ENCODE assay signal across 1 cellular context in the genomic region with DNA sequence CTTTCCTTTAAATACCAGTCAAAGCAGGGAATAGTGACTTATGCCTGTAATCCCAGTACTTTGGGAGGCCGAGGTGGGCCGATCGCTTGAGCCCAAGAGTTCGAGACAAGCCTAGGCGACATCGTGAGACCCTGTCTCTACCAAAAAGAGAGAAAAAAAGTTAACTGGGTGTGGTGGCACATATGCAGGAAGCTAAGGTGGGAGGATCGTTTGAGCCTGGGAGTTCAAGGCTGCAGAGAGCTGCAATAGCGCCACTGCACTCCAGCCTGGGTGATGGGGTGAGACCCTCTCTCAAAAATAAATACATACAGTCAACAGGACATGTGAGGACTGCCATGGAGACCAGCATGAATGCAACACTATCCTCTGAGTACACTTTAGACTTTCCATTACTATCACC.
TF ChIP-seq lines count a peak whose summit lies in the region.

No MANE protein-coding gene starts in this region.

TF ChIP-seq in HepG2, 621 proteins besides CTCF, POLR2A, EP300 and RAD21:
- TF ChIP-seq, protein P1, sequence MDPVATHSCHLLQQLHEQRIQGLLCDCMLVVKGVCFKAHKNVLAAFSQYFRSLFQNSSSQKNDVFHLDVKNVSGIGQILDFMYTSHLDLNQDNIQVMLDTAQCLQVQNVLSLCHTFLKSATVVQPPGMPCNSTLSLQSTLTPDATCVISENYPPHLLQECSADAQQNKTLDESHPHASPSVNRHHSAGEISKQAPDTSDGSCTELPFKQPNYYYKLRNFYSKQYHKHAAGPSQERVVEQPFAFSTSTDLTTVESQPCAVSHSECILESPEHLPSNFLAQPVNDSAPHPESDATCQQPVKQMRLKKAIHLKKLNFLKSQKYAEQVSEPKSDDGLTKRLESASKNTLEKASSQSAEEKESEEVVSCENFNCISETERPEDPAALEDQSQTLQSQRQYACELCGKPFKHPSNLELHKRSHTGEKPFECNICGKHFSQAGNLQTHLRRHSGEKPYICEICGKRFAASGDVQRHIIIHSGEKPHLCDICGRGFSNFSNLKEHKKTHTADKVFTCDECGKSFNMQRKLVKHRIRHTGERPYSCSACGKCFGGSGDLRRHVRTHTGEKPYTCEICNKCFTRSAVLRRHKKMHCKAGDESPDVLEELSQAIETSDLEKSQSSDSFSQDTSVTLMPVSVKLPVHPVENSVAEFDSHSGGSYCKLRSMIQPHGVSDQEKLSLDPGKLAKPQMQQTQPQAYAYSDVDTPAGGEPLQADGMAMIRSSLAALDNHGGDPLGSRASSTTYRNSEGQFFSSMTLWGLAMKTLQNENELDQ (CRISPR knock-in tag; IDR thresholded peaks at IDR 0.05; ENCODE audit: borderline replicate concordance), result no peak
- TF ChIP-seq, protein P2, sequence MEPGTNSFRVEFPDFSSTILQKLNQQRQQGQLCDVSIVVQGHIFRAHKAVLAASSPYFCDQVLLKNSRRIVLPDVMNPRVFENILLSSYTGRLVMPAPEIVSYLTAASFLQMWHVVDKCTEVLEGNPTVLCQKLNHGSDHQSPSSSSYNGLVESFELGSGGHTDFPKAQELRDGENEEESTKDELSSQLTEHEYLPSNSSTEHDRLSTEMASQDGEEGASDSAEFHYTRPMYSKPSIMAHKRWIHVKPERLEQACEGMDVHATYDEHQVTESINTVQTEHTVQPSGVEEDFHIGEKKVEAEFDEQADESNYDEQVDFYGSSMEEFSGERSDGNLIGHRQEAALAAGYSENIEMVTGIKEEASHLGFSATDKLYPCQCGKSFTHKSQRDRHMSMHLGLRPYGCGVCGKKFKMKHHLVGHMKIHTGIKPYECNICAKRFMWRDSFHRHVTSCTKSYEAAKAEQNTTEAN (CRISPR knock-in tag; conservative IDR thresholded peaks at IDR 0.05), result no peak
- TF ChIP-seq ZFX (CRISPR knock-in tag; IDR thresholded peaks at IDR 0.05; ENCODE audit: low read depth), result no peak
- TF ChIP-seq, protein P3, sequence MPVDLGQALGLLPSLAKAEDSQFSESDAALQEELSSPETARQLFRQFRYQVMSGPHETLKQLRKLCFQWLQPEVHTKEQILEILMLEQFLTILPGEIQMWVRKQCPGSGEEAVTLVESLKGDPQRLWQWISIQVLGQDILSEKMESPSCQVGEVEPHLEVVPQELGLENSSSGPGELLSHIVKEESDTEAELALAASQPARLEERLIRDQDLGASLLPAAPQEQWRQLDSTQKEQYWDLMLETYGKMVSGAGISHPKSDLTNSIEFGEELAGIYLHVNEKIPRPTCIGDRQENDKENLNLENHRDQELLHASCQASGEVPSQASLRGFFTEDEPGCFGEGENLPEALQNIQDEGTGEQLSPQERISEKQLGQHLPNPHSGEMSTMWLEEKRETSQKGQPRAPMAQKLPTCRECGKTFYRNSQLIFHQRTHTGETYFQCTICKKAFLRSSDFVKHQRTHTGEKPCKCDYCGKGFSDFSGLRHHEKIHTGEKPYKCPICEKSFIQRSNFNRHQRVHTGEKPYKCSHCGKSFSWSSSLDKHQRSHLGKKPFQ (CRISPR knock-in tag; IDR thresholded peaks at IDR 0.05; ENCODE audit: insufficient replicate concordance), result no peak
- TF ChIP-seq ZNF569 (CRISPR knock-in tag; IDR thresholded peaks at IDR 0.05; ENCODE audit: borderline replicate concordance), result no peak
- no peak for TF ChIP-seq ZNF572 (CRISPR knock-in tag; IDR thresholded peaks at IDR 0.05)
- TF ChIP-seq SAP130 (CRISPR knock-in tag; IDR thresholded peaks at IDR 0.05; ENCODE audit: low read depth), result 0 out of 2 replicates have a peak, but pooled peaks have one; percentile 2
- no peak for TF ChIP-seq KAT7 (CRISPR knock-in tag; IDR thresholded peaks at IDR 0.05; ENCODE audit: borderline replicate concordance)
- no peak for TF ChIP-seq SIX4 (CRISPR knock-in tag; IDR thresholded peaks at IDR 0.05)
- no peak for TF ChIP-seq RBFOX2 (IDR thresholded peaks at IDR 0.05; ENCODE audit: low read depth, low read length)
- no peak for TF ChIP-seq EEA1 (CRISPR knock-in tag; IDR thresholded peaks at IDR 0.05; ENCODE audit: borderline replicate concordance)
- TF ChIP-seq KLF15 (CRISPR knock-in tag; IDR thresholded peaks at IDR 0.05; ENCODE audit: borderline replicate concordance), result no peak
- TF ChIP-seq REPIN1 (CRISPR knock-in tag; IDR thresholded peaks at IDR 0.05; ENCODE audit: borderline replicate concordance, low read depth), result no peak
- TF ChIP-seq HNF4A (CRISPR knock-in tag; IDR thresholded peaks at IDR 0.05), result 0 out of 2 replicates have a peak, but pooled peaks have one; percentile 8
- 0 out of 2 replicates have a peak, but pooled peaks have one; percentile 43 for TF ChIP-seq HDAC1 (CRISPR knock-in tag; IDR thresholded peaks at IDR 0.05)
- no peak for TF ChIP-seq PRPF4 (IDR thresholded peaks at IDR 0.05; ENCODE audit: low read depth, low read length, poor library complexity, severe bottlenecking)
- peak; percentile 90 for TF ChIP-seq ZBTB7A (CRISPR knock-in tag; IDR thresholded peaks at IDR 0.05)
- TF ChIP-seq SRSF1 (optimal IDR thresholded peaks at IDR 0.05; ENCODE audit: low read depth, low read length), result no peak
- TF ChIP-seq GABPA (IDR thresholded peaks at IDR 0.05; ENCODE audit: low read depth, low read length), result no peak
- no peak for TF ChIP-seq GABPA (CRISPR knock-in tag; IDR thresholded peaks at IDR 0.05; ENCODE audit: low read depth)
- TF ChIP-seq, protein P4, sequence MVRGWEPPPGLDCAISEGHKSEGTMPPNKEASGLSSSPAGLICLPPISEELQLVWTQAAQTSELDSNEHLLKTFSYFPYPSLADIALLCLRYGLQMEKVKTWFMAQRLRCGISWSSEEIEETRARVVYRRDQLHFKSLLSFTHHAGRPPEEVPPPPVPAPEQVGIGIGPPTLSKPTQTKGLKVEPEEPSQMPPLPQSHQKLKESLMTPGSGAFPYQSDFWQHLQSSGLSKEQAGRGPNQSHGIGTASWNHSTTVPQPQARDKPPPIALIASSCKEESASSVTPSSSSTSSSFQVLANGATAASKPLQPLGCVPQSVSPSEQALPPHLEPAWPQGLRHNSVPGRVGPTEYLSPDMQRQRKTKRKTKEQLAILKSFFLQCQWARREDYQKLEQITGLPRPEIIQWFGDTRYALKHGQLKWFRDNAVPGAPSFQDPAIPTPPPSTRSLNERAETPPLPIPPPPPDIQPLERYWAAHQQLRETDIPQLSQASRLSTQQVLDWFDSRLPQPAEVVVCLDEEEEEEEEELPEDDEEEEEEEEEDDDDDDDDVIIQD (CRISPR knock-in tag; IDR thresholded peaks at IDR 0.05; ENCODE audit: low read depth), result no peak
- TF ChIP-seq ZSCAN30 (CRISPR knock-in tag; IDR thresholded peaks at IDR 0.05), result no peak
- TF ChIP-seq NFYC (CRISPR knock-in tag; IDR thresholded peaks at IDR 0.05), result no peak
- TF ChIP-seq, protein P5, sequence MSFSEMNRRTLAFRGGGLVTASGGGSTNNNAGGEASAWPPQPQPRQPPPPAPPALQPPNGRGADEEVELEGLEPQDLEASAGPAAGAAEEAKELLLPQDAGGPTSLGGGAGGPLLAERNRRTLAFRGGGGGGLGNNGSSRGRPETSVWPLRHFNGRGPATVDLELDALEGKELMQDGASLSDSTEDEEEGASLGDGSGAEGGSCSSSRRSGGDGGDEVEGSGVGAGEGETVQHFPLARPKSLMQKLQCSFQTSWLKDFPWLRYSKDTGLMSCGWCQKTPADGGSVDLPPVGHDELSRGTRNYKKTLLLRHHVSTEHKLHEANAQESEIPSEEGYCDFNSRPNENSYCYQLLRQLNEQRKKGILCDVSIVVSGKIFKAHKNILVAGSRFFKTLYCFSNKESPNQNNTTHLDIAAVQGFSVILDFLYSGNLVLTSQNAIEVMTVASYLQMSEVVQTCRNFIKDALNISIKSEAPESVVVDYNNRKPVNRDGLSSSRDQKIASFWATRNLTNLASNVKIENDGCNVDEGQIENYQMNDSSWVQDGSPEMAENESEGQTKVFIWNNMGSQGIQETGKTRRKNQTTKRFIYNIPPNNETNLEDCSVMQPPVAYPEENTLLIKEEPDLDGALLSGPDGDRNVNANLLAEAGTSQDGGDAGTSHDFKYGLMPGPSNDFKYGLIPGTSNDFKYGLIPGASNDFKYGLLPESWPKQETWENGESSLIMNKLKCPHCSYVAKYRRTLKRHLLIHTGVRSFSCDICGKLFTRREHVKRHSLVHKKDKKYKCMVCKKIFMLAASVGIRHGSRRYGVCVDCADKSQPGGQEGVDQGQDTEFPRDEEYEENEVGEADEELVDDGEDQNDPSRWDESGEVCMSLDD (CRISPR knock-in tag; IDR thresholded peaks at IDR 0.05; ENCODE audit: borderline replicate concordance), result no peak
- TF ChIP-seq MYC (CRISPR knock-in tag; IDR thresholded peaks at IDR 0.05; ENCODE audit: borderline replicate concordance), result no peak
- no peak for TF ChIP-seq GPN1 (CRISPR knock-in tag; IDR thresholded peaks at IDR 0.05; ENCODE audit: borderline replicate concordance)
- no peak for TF ChIP-seq NFKB2 (CRISPR knock-in tag; IDR thresholded peaks at IDR 0.05; ENCODE audit: borderline replicate concordance)
- no peak for TF ChIP-seq ZKSCAN1 (IDR thresholded peaks at IDR 0.05; ENCODE audit: low read length)
- TF ChIP-seq, protein P6, sequence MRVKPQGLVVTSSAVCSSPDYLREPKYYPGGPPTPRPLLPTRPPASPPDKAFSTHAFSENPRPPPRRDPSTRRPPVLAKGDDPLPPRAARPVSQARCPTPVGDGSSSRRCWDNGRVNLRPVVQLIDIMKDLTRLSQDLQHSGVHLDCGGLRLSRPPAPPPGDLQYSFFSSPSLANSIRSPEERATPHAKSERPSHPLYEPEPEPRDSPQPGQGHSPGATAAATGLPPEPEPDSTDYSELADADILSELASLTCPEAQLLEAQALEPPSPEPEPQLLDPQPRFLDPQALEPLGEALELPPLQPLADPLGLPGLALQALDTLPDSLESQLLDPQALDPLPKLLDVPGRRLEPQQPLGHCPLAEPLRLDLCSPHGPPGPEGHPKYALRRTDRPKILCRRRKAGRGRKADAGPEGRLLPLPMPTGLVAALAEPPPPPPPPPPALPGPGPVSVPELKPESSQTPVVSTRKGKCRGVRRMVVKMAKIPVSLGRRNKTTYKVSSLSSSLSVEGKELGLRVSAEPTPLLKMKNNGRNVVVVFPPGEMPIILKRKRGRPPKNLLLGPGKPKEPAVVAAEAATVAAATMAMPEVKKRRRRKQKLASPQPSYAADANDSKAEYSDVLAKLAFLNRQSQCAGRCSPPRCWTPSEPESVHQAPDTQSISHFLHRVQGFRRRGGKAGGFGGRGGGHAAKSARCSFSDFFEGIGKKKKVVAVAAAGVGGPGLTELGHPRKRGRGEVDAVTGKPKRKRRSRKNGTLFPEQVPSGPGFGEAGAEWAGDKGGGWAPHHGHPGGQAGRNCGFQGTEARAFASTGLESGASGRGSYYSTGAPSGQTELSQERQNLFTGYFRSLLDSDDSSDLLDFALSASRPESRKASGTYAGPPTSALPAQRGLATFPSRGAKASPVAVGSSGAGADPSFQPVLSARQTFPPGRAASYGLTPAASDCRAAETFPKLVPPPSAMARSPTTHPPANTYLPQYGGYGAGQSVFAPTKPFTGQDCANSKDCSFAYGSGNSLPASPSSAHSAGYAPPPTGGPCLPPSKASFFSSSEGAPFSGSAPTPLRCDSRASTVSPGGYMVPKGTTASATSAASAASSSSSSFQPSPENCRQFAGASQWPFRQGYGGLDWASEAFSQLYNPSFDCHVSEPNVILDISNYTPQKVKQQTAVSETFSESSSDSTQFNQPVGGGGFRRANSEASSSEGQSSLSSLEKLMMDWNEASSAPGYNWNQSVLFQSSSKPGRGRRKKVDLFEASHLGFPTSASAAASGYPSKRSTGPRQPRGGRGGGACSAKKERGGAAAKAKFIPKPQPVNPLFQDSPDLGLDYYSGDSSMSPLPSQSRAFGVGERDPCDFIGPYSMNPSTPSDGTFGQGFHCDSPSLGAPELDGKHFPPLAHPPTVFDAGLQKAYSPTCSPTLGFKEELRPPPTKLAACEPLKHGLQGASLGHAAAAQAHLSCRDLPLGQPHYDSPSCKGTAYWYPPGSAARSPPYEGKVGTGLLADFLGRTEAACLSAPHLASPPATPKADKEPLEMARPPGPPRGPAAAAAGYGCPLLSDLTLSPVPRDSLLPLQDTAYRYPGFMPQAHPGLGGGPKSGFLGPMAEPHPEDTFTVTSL (CRISPR knock-in tag; IDR thresholded peaks at IDR 0.05; ENCODE audit: borderline replicate concordance), result 0 out of 2 replicates have a peak, but pooled peaks have one; percentile 50
- TF ChIP-seq ZFP37 (CRISPR knock-in tag; IDR thresholded peaks at IDR 0.05; ENCODE audit: borderline replicate concordance), result no peak
